Comparison of ENCODE assay signal across 1 cellular context in genomic region chr10:32982293-32982709, GRCh38.
A peak's percentile ranks its signal among the peaks of the same experiment; 100 is the strongest.
TF ChIP-seq lines count a peak whose summit lies in the region.

No MANE protein-coding gene starts in this region.

TF ChIP-seq in HEK293, 187 proteins besides CTCF, POLR2A, EP300 and RAD21 (continued from another document):
- TF ChIP-seq PRDM10 (tag by site-specific recombination; IDR thresholded peaks at IDR 0.05) (peak; percentile 55), ZNF473 (tag by site-specific recombination; IDR thresholded peaks at IDR 0.05) (no peak), ZNF548 (tag by site-specific recombination; IDR thresholded peaks at IDR 0.05) (no peak), ZNF664 (tag by site-specific recombination; IDR thresholded peaks at IDR 0.05) (peak; percentile 14; the same call in 1 of the 2 replicates), ZBTB17 (tag by site-specific recombination; IDR thresholded peaks at IDR 0.05) (0 out of 2 replicates have a peak, but pooled peaks have one; percentile 24), ZFP3 (tag by site-specific recombination; IDR thresholded peaks at IDR 0.05; ENCODE audit: low read depth) (no peak), HOXD13 (CRISPR knock-in tag; IDR thresholded peaks at IDR 0.05; ENCODE audit: borderline replicate concordance) (no peak), ZNF274 (IDR thresholded peaks at IDR 0.05; ENCODE audit: low read length) (no peak), ZNF274 (tag by site-specific recombination; IDR thresholded peaks at IDR 0.05; ENCODE audit: borderline replicate concordance) (no peak), ZNF76 (tag by site-specific recombination; IDR thresholded peaks at IDR 0.05; ENCODE audit: borderline replicate concordance, low read depth) (no peak), ZNF785 (tag by site-specific recombination; IDR thresholded peaks at IDR 0.05) (no peak), ZSCAN23 (tag by site-specific recombination; IDR thresholded peaks at IDR 0.05) (no peak)
